Comparison of ENCODE assay signal across 8 cellular contexts in the genomic region with DNA sequence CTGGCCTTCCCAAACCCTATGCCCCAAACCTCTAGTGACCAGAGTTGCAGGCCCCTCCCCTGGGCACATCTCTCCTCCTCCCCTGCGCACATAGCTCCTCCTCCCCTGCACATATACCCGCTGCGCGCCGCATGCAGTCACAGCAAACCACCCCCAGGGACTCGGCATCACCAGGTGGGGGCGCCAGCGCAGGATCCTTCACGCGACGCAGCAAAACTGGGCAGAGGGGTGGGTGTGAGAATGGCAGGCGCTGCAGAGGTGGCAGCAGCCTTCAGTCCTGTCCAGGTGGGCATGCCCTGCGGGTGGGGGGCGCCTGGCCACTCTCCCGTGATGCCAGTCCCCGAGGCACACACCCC. TPM values are rescaled to one million over a fixed set of nuclear protein-coding genes. Genes with fewer than 3 reads are reported as not detected.
DNase-seq lines count a peak whose midpoint lies in the region; ATAC-seq lines count a peak whose summit lies in the region.

No MANE protein-coding gene starts in this region.

- H3K36me3 ChIP-seq in H7 (replicated peaks; ENCODE audit: control insufficient read depth, insufficient read depth, low read length): no peaks in the 10 kb centered on the region

- H3K4me3 ChIP-seq in H7 (ENCODE audit: insufficient read depth, low read depth, low read length): peak overlapping the region; percentile 45

- H3K27me3 ChIP-seq in H7 (ENCODE audit: control insufficient read depth, insufficient read depth, low read length): peaks cover 74% of the 10 kb centered on the region

- DNase-seq in D341Med (ENCODE audit: low spot score): peak; percentile 87
- DNase-seq in H7: peak; percentile 93
- DNase-seq in NCI-H146 treated with DMSO at 0.1 percent for 48 hours (lab: John Stamatoyannopoulos, UW; ENCODE audit: unreplicated experiment): peak; percentile 70
- DNase-seq in activated CD4-positive, alpha-beta T cell treated with anti-CD3 and anti-CD28 coated beads for 1 hour: peak; percentile 80
- peak; percentile 33 for DNase-seq in cerebellar cortex (ENCODE audit: low spot score)
- DNase-seq in left colon: peak; percentile 89 to 90
- DNase-seq in stimulated activated CD4-positive, alpha-beta T cell treated with anti-CD3 and anti-CD28 coated beads, Interleukin-2, amount 100 ng/mL, for 4 hours (ENCODE audit: low read depth): peak; percentile 85
- DNase-seq in glomerular visceral epithelial cell (ENCODE audit: extremely low spot score): no peak

- intact Hi-C loops in left colon (cut with DNase I, micrococcal nuclease): no loop called here

- peak; percentile 67 for ATAC-seq in left colon

RNA-seq across cellular contexts. Expression of gene CORO6, which starts 5.6 kb away (rescaled TPM):
- total RNA-seq in H7 (2014; rRNA removed; shearing (Covaris generic)): 3.9 and 6.9 TPM in 2 replicates
- 1 to 10 TPM; 2.9 to 4.4 TPM for total RNA-seq in left colon

RNA-seq across cellular contexts. Expression of gene ANKRD13B, which starts 24.2 kb away (rescaled TPM):
- total RNA-seq in H7 (2014; rRNA removed; shearing (Covaris generic)): 11.1 and 11.9 TPM in 2 replicates
- total RNA-seq in left colon: 1 to 10 TPM; 3.8 to 4.1 TPM

RNA-seq across cellular contexts. Expression of gene GIT1, which starts 27.7 kb away (rescaled TPM):
- total RNA-seq in H7 (2014; rRNA removed; shearing (Covaris generic)): 40.3 and 46.1 TPM in 2 replicates
- total RNA-seq in left colon: 10 to 100 TPM; 30.8 to 33.2 TPM

RNA-seq across cellular contexts. Expression of gene TP53I13, which starts 48.6 kb away (rescaled TPM):
- total RNA-seq in H7 (2014; rRNA removed; shearing (Covaris generic)): 42.9 and 45.8 TPM in 2 replicates
- 10 to 100 TPM; 58.3 to 62.7 TPM for total RNA-seq in left colon

RNA-seq across cellular contexts. Expression of gene ABHD15, which starts 50.3 kb away (rescaled TPM):
- total RNA-seq in H7 (2014; rRNA removed; shearing (Covaris generic)): 1.7 TPM in 2 replicates
- 10 to 100 TPM; 19.5 to 24.0 TPM for total RNA-seq in left colon
